10 cellular contexts compared by ENCODE assay signal in genomic region chr1:208219659-208220282, GRCh38. TPM values are rescaled to one million over a fixed set of nuclear protein-coding genes. Genes with fewer than 3 reads are reported as not detected.
DNase-seq lines count a peak whose midpoint lies in the region; ATAC-seq and TF ChIP-seq lines count a peak whose summit lies in the region.
"Had no signal": no experiment of that assay in that cellular context is flagged by ENCODE, and none has a peak within 500 bp of the region (broad histone marks: within the 10 kb centered on the region; RNA-seq: fewer than 3 reads in every experiment).

No MANE protein-coding gene starts in this region.

- DNase-seq in CD1c-positive myeloid dendritic cell (ENCODE audit: extremely low spot score) (peak; percentile 78), esophagus squamous epithelium (lab: John Stamatoyannopoulos, UW) (no peak), neural progenitor cell (ENCODE audit: low spot score) (no peak), left colon (no peak)
- no peak for DNase-seq in activated CD8-positive, alpha-beta T cell treated with anti-CD3 and anti-CD28 coated beads for 36 hours
- DNase-seq: naive B cell; stimulated activated naive CD8-positive, alpha-beta T cell treated with anti-CD3 and anti-CD28 coated beads, Interleukin-15, amount 100 ng/mL, for 72 hours had no signal

- H3K27me3 ChIP-seq in esophagus squamous epithelium = no peaks in the 10 kb centered on the region
- H3K27me3 ChIP-seq in neural progenitor cell = no peaks in the 10 kb centered on the region

- H3K4me3 ChIP-seq in esophagus squamous epithelium (peak overlapping the region in 1 of 4 donors; percentile 12), neural progenitor cell (no peak overlapping the region)

- no peak overlapping the region for H3K4me3 Mint-ChIP-seq in neural progenitor cell
- H3K4me3 Mint-ChIP-seq in activated CD8-positive, alpha-beta T cell treated with anti-CD3 and anti-CD28 coated beads for 36 hours = no peak overlapping the region
- H3K4me3 Mint-ChIP-seq: stimulated activated naive CD8-positive, alpha-beta T cell treated with anti-CD3 and anti-CD28 coated beads, Interleukin-15, amount 100 ng/mL, for 72 hours had no signal

- intact Hi-C loops in esophagus squamous epithelium (cut with DNase I) = no loop called here
- intact Hi-C loops in activated CD8-positive, alpha-beta T cell treated with anti-CD3 and anti-CD28 coated beads for 36 hours (cut with micrococcal nuclease) = no loop called here
- intact Hi-C loops in left colon (cut with DNase I, micrococcal nuclease) = no loop called here

- no peak for TF ChIP-seq POLR2A in esophagus squamous epithelium (IDR thresholded peaks at IDR 0.05)

- no peak overlapping the region for H3K9ac ChIP-seq in neural progenitor cell

- no peaks in the 10 kb centered on the region for H3K9me3 Mint-ChIP-seq in neural progenitor cell
- H3K9me3 Mint-ChIP-seq in activated CD8-positive, alpha-beta T cell treated with anti-CD3 and anti-CD28 coated beads for 36 hours = no peaks in the 10 kb centered on the region
- H3K9me3 Mint-ChIP-seq: stimulated activated naive CD8-positive, alpha-beta T cell treated with anti-CD3 and anti-CD28 coated beads, Interleukin-15, amount 100 ng/mL, for 72 hours had no signal

- H3K4me1 ChIP-seq in esophagus squamous epithelium = peaks cover 31 to 82% (median 41%) of the 10 kb centered on the region in 3 donors
- peaks cover 6% of the 10 kb centered on the region for H3K4me1 ChIP-seq in neural progenitor cell

- H3K27ac Mint-ChIP-seq in neural progenitor cell = peak overlapping the region; percentile 75
- H3K27ac Mint-ChIP-seq in activated CD8-positive, alpha-beta T cell treated with anti-CD3 and anti-CD28 coated beads for 36 hours = no peak overlapping the region
- H3K27ac Mint-ChIP-seq: stimulated activated naive CD8-positive, alpha-beta T cell treated with anti-CD3 and anti-CD28 coated beads, Interleukin-15, amount 100 ng/mL, for 72 hours had no signal

- TF ChIP-seq CTCF in esophagus squamous epithelium (IDR thresholded peaks at IDR 0.05) = no peak
- no peak for TF ChIP-seq CTCF in neural progenitor cell (IDR thresholded peaks at IDR 0.05)
- TF ChIP-seq CTCF in activated CD8-positive, alpha-beta T cell treated with anti-CD3 and anti-CD28 coated beads for 36 hours (IDR thresholded peaks at IDR 0.05) = no peak

- no peak overlapping the region for H2AFZ ChIP-seq in neural progenitor cell (replicated peaks)

- H3K79me2 ChIP-seq in neural progenitor cell (ENCODE audit: low read depth) = no peaks in the 10 kb centered on the region

- peaks cover 38% of the 10 kb centered on the region for H3K4me1 Mint-ChIP-seq in neural progenitor cell
- H3K4me1 Mint-ChIP-seq in activated CD8-positive, alpha-beta T cell treated with anti-CD3 and anti-CD28 coated beads for 36 hours (ENCODE audit: low read depth) = no peaks in the 10 kb centered on the region

- H3K9me3 ChIP-seq in esophagus squamous epithelium (no peaks in the 10 kb centered on the region), neural progenitor cell (ENCODE audit: low read depth) (no peaks in the 10 kb centered on the region)

- peaks cover 30% of the 10 kb centered on the region for H3K36me3 Mint-ChIP-seq in neural progenitor cell
- H3K36me3 Mint-ChIP-seq in activated CD8-positive, alpha-beta T cell treated with anti-CD3 and anti-CD28 coated beads for 36 hours (ENCODE audit: low read depth) = no peaks in the 10 kb centered on the region

- H4K20me1 ChIP-seq in neural progenitor cell (ENCODE audit: low read depth) = no peaks in the 10 kb centered on the region

- ATAC-seq in SK-N-SH treated with all-trans-retinoic acid at 6 μM for 48 hours (peak; percentile 76), HG03571 (IDR thresholded peaks at IDR 0.05; ENCODE audit: unreplicated experiment) (no peak), HG02884 (IDR thresholded peaks at IDR 0.05; ENCODE audit: unreplicated experiment) (no peak), left colon (no peak)
- no peak for ATAC-seq in activated CD8-positive, alpha-beta T cell treated with anti-CD3 and anti-CD28 coated beads for 36 hours
- ATAC-seq: stimulated activated naive CD8-positive, alpha-beta T cell treated with anti-CD3 and anti-CD28 coated beads, Interleukin-15, amount 100 ng/mL, for 72 hours had no signal

- H3F3A ChIP-seq in neural progenitor cell (ENCODE audit: low read depth) = no peaks in the 10 kb centered on the region

- WGBS in esophagus squamous epithelium, 2 donors = 19 to 37% methylated on average over 10 to 11 of the region's 15 CpGs

- POLR2A ChIA-PET in activated CD8-positive, alpha-beta T cell treated with anti-CD3 and anti-CD28 coated beads for 36 hours (lab: Charles Lee) = no interaction called here

- H3K4me2 ChIP-seq in neural progenitor cell = no peak overlapping the region

- peak overlapping the region; percentile 46 to 82 (median 77) for H3K27ac ChIP-seq in esophagus squamous epithelium
- H3K27ac ChIP-seq in neural progenitor cell = no peak overlapping the region

- CTCF ChIA-PET in activated CD8-positive, alpha-beta T cell treated with anti-CD3 and anti-CD28 coated beads for 36 hours (lab: Charles Lee) = interaction anchor here (0.9 to 2.2 kb wide), 3 partner anchors 15 to 198 kb away, joined by 3 to 6 read pairs (median 6); partner anchors contain the start of gene PLXNA2

- H3K36me3 ChIP-seq in esophagus squamous epithelium = peaks cover 9 to 54% (median 13%) of the 10 kb centered on the region in 3 donors
- no peaks in the 10 kb centered on the region for H3K36me3 ChIP-seq in neural progenitor cell

- peaks cover 5% of the 10 kb centered on the region for H3K27me3 Mint-ChIP-seq in neural progenitor cell (ENCODE audit: insufficient read depth, low read depth)
- H3K27me3 Mint-ChIP-seq in activated CD8-positive, alpha-beta T cell treated with anti-CD3 and anti-CD28 coated beads for 36 hours = peaks cover 5% of the 10 kb centered on the region

TF ChIP-seq in SK-N-SH treated with all-trans-retinoic acid at 6 μM for 48 hours, 23 proteins besides CTCF, POLR2A, EP300 and RAD21 (continues in another document):
- TF ChIP-seq SNAI2 (CRISPR knock-in tag; IDR thresholded peaks at IDR 0.05) (no peak), PPARA (CRISPR knock-in tag; IDR thresholded peaks at IDR 0.05; ENCODE audit: borderline replicate concordance) (no peak), TSHZ2 (CRISPR knock-in tag; IDR thresholded peaks at IDR 0.05) (no peak), TOX (CRISPR knock-in tag; IDR thresholded peaks at IDR 0.05; ENCODE audit: borderline replicate concordance) (peak; percentile 10; the same call in 1 of the 2 replicates), ZNF565 (CRISPR knock-in tag; conservative IDR thresholded peaks at IDR 0.05; ENCODE audit: low read depth) (no peak), ZNF70 (CRISPR knock-in tag; IDR thresholded peaks at IDR 0.05) (no peak), ZFP3 (CRISPR knock-in tag; IDR thresholded peaks at IDR 0.05) (no peak), ARNTL (CRISPR knock-in tag; IDR thresholded peaks at IDR 0.05; ENCODE audit: borderline replicate concordance, low read depth) (no peak), GLIS3 (CRISPR knock-in tag; IDR thresholded peaks at IDR 0.05) (no peak), CSRNP3 (CRISPR knock-in tag; IDR thresholded peaks at IDR 0.05) (no peak), ZC3H10 (CRISPR knock-in tag; IDR thresholded peaks at IDR 0.05) (0 out of 2 replicates have a peak, but pooled peaks have one; percentile 34), RARB (CRISPR knock-in tag; IDR thresholded peaks at IDR 0.05) (0 out of 2 replicates have a peak, but pooled peaks have one; percentile 14)

RNA-seq across cellular contexts. Expression of gene PLXNA2, which starts 24.4 kb away (rescaled TPM):
- total RNA-seq in esophagus squamous epithelium (10 to 100 TPM; 26.9 to 54.0 (median 46.1) TPM), neural progenitor cell (ENCODE audit: low replicate concordance) (1.7 and 2.3 TPM in 2 replicates), left colon (100 to 1,000 TPM in 1 of 2 donors, 10 to 100 TPM in 1; 89.3 to 103 TPM)
- total RNA-seq in activated CD8-positive, alpha-beta T cell treated with anti-CD3 and anti-CD28 coated beads for 36 hours = under 1 TPM; 0.13 to 0.23 TPM
